In the genomic region with DNA sequence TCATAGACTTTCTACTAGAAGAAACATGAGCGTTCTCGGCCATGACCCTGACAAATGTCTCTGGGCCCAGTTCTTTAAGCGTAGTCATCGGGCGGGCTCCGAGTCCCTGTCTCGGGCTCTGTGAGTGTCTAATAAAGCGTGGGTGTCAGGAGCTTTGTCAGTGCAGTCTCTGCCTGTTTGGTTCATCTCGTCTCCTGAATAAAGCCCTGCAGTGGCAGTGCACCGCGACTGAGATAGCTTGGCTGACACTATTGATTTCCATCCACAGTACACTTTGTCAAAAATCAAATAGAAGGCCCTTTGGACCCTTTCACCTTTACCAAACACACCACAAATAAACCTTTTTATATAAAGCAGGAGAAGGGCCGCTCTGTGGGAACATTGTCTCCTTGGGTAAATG, we compare ENCODE assay signal across 23 cellular contexts.
"Had no signal": no experiment of that assay in that cellular context is flagged by ENCODE, and none has a peak within 500 bp of the region (broad histone marks: within the 10 kb centered on the region; RNA-seq: fewer than 3 reads in every experiment).

No MANE protein-coding gene starts in this region.

- H3K4me1 Mint-ChIP-seq: activated CD4-positive, alpha-beta T cell treated with anti-CD3 and anti-CD28 coated beads, Interleukin-2, amount 10 ng/mL, durations not matched to agents 7 days and 5 days; activated naive CD4-positive, alpha-beta T cell treated with anti-CD3 and anti-CD28 coated beads, Interleukin-2, amount 10 ng/mL, durations not matched to agents 7 days and 5 days; activated naive CD8-positive, alpha-beta T cell treated with anti-CD3 and anti-CD28 coated beads for 36 hours; activated T-helper 17 cell treated with anti-CD3 and anti-CD28 coated beads, Interleukin-2, amount 50 U/mL, for 72 hours; T-cell had no signal

- ATAC-seq: activated T-helper 17 cell treated with anti-CD3 and anti-CD28 coated beads, Interleukin-2, amount 50 U/mL, for 72 hours; T-cell had no signal

- H3K4me2 ChIP-seq: KMS-11 had no signal

- H3K27me3 Mint-ChIP-seq: activated CD4-positive, alpha-beta memory T cell treated with anti-CD3 and anti-CD28 coated beads for 36 hours; activated CD4-positive, alpha-beta T cell treated with anti-CD3 and anti-CD28 coated beads, Interleukin-2, amount 10 ng/mL, durations not matched to agents 7 days and 5 days; activated naive CD4-positive, alpha-beta T cell treated with anti-CD3 and anti-CD28 coated beads, Interleukin-2, amount 10 ng/mL, durations not matched to agents 7 days and 5 days; activated T-helper 17 cell treated with anti-CD3 and anti-CD28 coated beads, Interleukin-2, amount 50 U/mL, for 72 hours; T-cell had no signal

- H3K4me3 Mint-ChIP-seq: activated CD4-positive, alpha-beta memory T cell treated with anti-CD3 and anti-CD28 coated beads for 36 hours; activated CD4-positive, alpha-beta T cell treated with anti-CD3 and anti-CD28 coated beads, Interleukin-2, amount 10 ng/mL, durations not matched to agents 7 days and 5 days; activated naive CD4-positive, alpha-beta T cell treated with anti-CD3 and anti-CD28 coated beads, Interleukin-2, amount 10 ng/mL, durations not matched to agents 7 days and 5 days; activated naive CD8-positive, alpha-beta T cell treated with anti-CD3 and anti-CD28 coated beads for 36 hours; activated T-helper 17 cell treated with anti-CD3 and anti-CD28 coated beads, Interleukin-2, amount 50 U/mL, for 72 hours; T-cell had no signal

- H3K27ac Mint-ChIP-seq: activated CD4-positive, alpha-beta memory T cell treated with anti-CD3 and anti-CD28 coated beads for 36 hours; activated CD4-positive, alpha-beta T cell treated with anti-CD3 and anti-CD28 coated beads, Interleukin-2, amount 10 ng/mL, durations not matched to agents 7 days and 5 days; activated naive CD4-positive, alpha-beta T cell treated with anti-CD3 and anti-CD28 coated beads, Interleukin-2, amount 10 ng/mL, durations not matched to agents 7 days and 5 days; activated naive CD8-positive, alpha-beta T cell treated with anti-CD3 and anti-CD28 coated beads for 36 hours; activated T-helper 17 cell treated with anti-CD3 and anti-CD28 coated beads, Interleukin-2, amount 50 U/mL, for 72 hours; T-cell had no signal

- H3K27me3 ChIP-seq: MG63 had no signal

- H3K36me3 Mint-ChIP-seq: activated CD4-positive, alpha-beta memory T cell treated with anti-CD3 and anti-CD28 coated beads for 36 hours; activated naive CD4-positive, alpha-beta T cell treated with anti-CD3 and anti-CD28 coated beads, Interleukin-2, amount 10 ng/mL, durations not matched to agents 7 days and 5 days; activated naive CD8-positive, alpha-beta T cell treated with anti-CD3 and anti-CD28 coated beads for 36 hours; T-cell had no signal

- H3K4me3 ChIP-seq: MG63 had no signal

- H3K9me3 ChIP-seq: MG63 had no signal

- H3K27ac ChIP-seq: KMS-11, VCaP had no signal

- DNase-seq: activated CD4-positive, alpha-beta memory T cell treated with anti-CD3 and anti-CD28 coated beads for 36 hours; activated CD4-positive, alpha-beta T cell treated with anti-CD3 and anti-CD28 coated beads, Interleukin-2, amount 10 ng/mL, durations not matched to agents 7 days and 5 days; activated CD4-positive, CD25-positive, alpha-beta regulatory T cell; activated gamma-delta T cell; activated naive CD4-positive, alpha-beta T cell treated with anti-CD3 and anti-CD28 coated beads, Interleukin-2, amount 10 ng/mL, durations not matched to agents 7 days and 5 days; activated naive CD8-positive, alpha-beta T cell treated with anti-CD3 and anti-CD28 coated beads for 36 hours; activated T-cell treated with anti-CD3 and anti-CD28 coated beads for 4 hours; activated T-cell treated with anti-CD3 and anti-CD28 coated beads, Interleukin-2, amount 50 U/mL, for 48 hours; MV-4-11; NCI-H1092 treated with DMSO at 0.1 percent for 48 hours; NCI-H1417 treated with DMSO at 0.1 percent for 48 hours; NCI-H1694; NCI-H2029; NCI-H2107; NCI-H345; NCI-H510A; NCI-H82; SIG-M5; T-cell had no signal

- H3K36me3 ChIP-seq: MG63 had no signal

- H3K9ac ChIP-seq: KMS-11 had no signal

- H3K9me3 Mint-ChIP-seq: activated naive CD8-positive, alpha-beta T cell treated with anti-CD3 and anti-CD28 coated beads for 36 hours; activated T-helper 17 cell treated with anti-CD3 and anti-CD28 coated beads, Interleukin-2, amount 50 U/mL, for 72 hours had no signal
